ENCODE assay signal across 17 cellular contexts in the genomic region with DNA sequence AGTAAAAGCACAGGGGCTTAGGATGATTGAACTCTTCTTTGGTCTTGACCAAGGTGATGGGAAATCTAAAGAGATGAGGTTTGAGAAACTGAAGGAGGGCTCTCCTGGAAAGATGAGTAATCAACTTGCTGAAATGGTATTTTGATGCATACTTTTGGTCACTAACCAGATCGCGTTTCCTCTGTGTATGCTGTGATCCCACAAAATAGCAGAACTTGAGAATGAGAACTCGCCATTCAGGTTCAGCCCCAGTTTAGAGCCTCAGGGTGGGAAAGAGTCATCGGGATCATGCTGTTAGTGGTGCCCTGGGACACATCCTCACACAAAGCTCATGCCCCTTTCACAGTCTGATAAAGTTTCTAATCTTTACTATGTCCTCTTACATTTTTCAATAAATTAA.
"Had no signal": no experiment of that assay in that cellular context is flagged by ENCODE, and none has a peak within 500 bp of the region (broad histone marks: within the 10 kb centered on the region; RNA-seq: fewer than 3 reads in every experiment).

No MANE protein-coding gene starts in this region.

- ATAC-seq: activated CD8-positive, alpha-beta memory T cell treated with anti-CD3 and anti-CD28 coated beads, Interleukin-2, amount 10 ng/mL, durations not matched to agents 7 days and 5 days; left lung; sciatic nerve; stimulated activated naive B cell treated with anti-CD40 and anti-IgM and Interleukin-4, amounts not matched to agents 10 μg/mL and 1 μg/mL and 100 μg/mL, for 72 hours had no signal

- H3K9me3 ChIP-seq: left lung had no signal

- H3K27ac ChIP-seq: left lung had no signal

- FAIRE-seq: frontal cortex had no signal

- H3K27me3 ChIP-seq: left lung had no signal

- H3K4me2 ChIP-seq: smooth muscle cell had no signal

- H3K36me3 ChIP-seq: left lung had no signal

- DNase-seq: activated B cell treated with CpG ODN at 0.5 μM for 24 hours; activated CD4-positive, alpha-beta memory T cell treated with anti-CD3 and anti-CD28 coated beads for 36 hours; activated CD4-positive, alpha-beta T cell treated with anti-CD3 and anti-CD28 coated beads for 4 hours; activated CD8-positive, alpha-beta memory T cell treated with anti-CD3 and anti-CD28 coated beads, Interleukin-2, amount 10 ng/mL, durations not matched to agents 7 days and 5 days; activated naive CD4-positive, alpha-beta T cell; activated naive CD8-positive, alpha-beta T cell treated with anti-CD3 and anti-CD28 coated beads, Interleukin-2, amount 10 ng/mL, durations not matched to agents 7 days and 5 days; amygdala; effector memory CD4-positive, alpha-beta T cell; hypothalamus; left lung; nephron progenitor cell; nucleus accumbens; stimulated activated CD4-positive, alpha-beta T cell treated with anti-CD3 and anti-CD28 coated beads, Interleukin-4, amount 100 ng/mL, for 4 hours; stimulated activated naive B cell treated with anti-CD40 and anti-IgM and Interleukin-4, amounts not matched to agents 10 μg/mL and 1 μg/mL and 100 μg/mL, for 72 hours had no signal

- H3K4me3 ChIP-seq: left lung, smooth muscle cell had no signal

- H3K4me1 ChIP-seq: left lung had no signal
